In genomic region chr6:10951675-10952282, GRCh38 we compare ENCODE assay signal across 8 cellular contexts.
DNase-seq lines count a peak whose midpoint lies in the region; ATAC-seq and TF ChIP-seq lines count a peak whose summit lies in the region.

No MANE protein-coding gene starts in this region.

- H3K23ac ChIP-seq in H9 (ENCODE audit: insufficient read length, low read depth, low read length): no peak overlapping the region

- no peaks in the 10 kb centered on the region for H3K23me2 ChIP-seq in H9 (ENCODE audit: insufficient read length, low read depth, low read length, poor library complexity, severe bottlenecking)

- H3K4ac ChIP-seq in H9 (ENCODE audit: low read depth, low read length): no peak overlapping the region

- no peak overlapping the region for H4K8ac ChIP-seq in H9 (replicated peaks; ENCODE audit: insufficient read length, low read depth, low read length)

- peaks cover 21% of the 10 kb centered on the region for H3K27me3 Mint-ChIP-seq in H9 (ENCODE audit: low read depth)

- DNase-seq in AG20443 (ENCODE audit: low spot score) (peak; percentile 66), H9 (no peak), Peyer's patch (no peak), fibroblast of mammary gland (ENCODE audit: low read depth) (peak; percentile 64), retina (peak; percentile 43), DMS79 treated with DMSO at 0.1 percent for 48 hours (lab: John Stamatoyannopoulos, UW) (no peak)

- ATAC-seq in GM21447 (IDR thresholded peaks at IDR 0.05; ENCODE audit: unreplicated experiment) (no peak), HG03039 (IDR thresholded peaks at IDR 0.05; ENCODE audit: unreplicated experiment) (no peak)

- no peak overlapping the region for H2AK5ac ChIP-seq in H9 (ENCODE audit: insufficient read length, low read length)

- H3K9ac ChIP-seq in H9 (ENCODE audit: extremely low read depth, insufficient read length, low read length): no peak overlapping the region

- TF ChIP-seq CTCF in H9 (conservative IDR thresholded peaks at IDR 0.05) (peak; percentile 72), Peyer's patch (IDR thresholded peaks at IDR 0.05) (peak in 4 of 6 experiments; percentile 6 to 44 (median 40)), fibroblast of mammary gland (conservative IDR thresholded peaks at IDR 0.05; ENCODE audit: control insufficient read depth, insufficient read depth, low read depth, low read length) (peak; percentile 77)

- no peaks in the 10 kb centered on the region; a peak in 1 of 4 replicates for H3K4me1 Mint-ChIP-seq in H9

- no peaks in the 10 kb centered on the region for H3K4me1 ChIP-seq in H9 (ENCODE audit: insufficient read depth, low read length)
- no peaks in the 10 kb centered on the region for H3K4me1 ChIP-seq in Peyer's patch

- H3K79me2 ChIP-seq in H9 (ENCODE audit: insufficient read depth, low read length): no peaks in the 10 kb centered on the region

- H2BK12ac ChIP-seq in H9 (ENCODE audit: insufficient read length, low read depth, low read length): no peak overlapping the region

- no peak overlapping the region for H4K5ac ChIP-seq in H9 (ENCODE audit: insufficient read length, low read depth, low read length)

- H3K27ac ChIP-seq in H9 (ENCODE audit: insufficient read length, low read depth, low read length) (no peak overlapping the region), Peyer's patch (no peak overlapping the region)

- no peak overlapping the region for H3K4me2 ChIP-seq in H9 (ENCODE audit: insufficient read depth, insufficient read length, low read length)

- no peak overlapping the region for H3K27ac Mint-ChIP-seq in H9

- no peak overlapping the region for H3K4me3 ChIP-seq in Peyer's patch
- H3K4me3 ChIP-seq in fibroblast of mammary gland (ENCODE audit: control insufficient read depth, low read depth, low read length): no peak overlapping the region

- H3K9me3 Mint-ChIP-seq in H9: no peaks in the 10 kb centered on the region

- no peaks in the 10 kb centered on the region for H4K20me1 ChIP-seq in H9 (ENCODE audit: control insufficient read depth, insufficient read depth, insufficient read length)

- H2BK120ac ChIP-seq in H9 (ENCODE audit: low read depth, low read length, poor library complexity, severe bottlenecking): no peak overlapping the region

- no peak overlapping the region for H4K91ac ChIP-seq in H9 (ENCODE audit: insufficient read length, low read depth, low read length)

- no CpG with 5 or more reads among the region's 6 CpGs for WGBS in H9 (ENCODE audit: extremely low coverage, insufficient read length, low lambda C conversion rate)

- H3K36me3 Mint-ChIP-seq in H9 (ENCODE audit: insufficient read depth in 1 of 3, low read depth in 3 of 3): no peaks in the 10 kb centered on the region

- H2AFZ ChIP-seq in H9 (ENCODE audit: low read length): no peak overlapping the region

- no peaks in the 10 kb centered on the region for H3K36me3 ChIP-seq in Peyer's patch

- no peak overlapping the region for H3K18ac ChIP-seq in H9 (ENCODE audit: insufficient read length, low read depth, low read length)

- TF ChIP-seq POLR2A in Peyer's patch (IDR thresholded peaks at IDR 0.05): no peak

- H3K27me3 ChIP-seq in H9 (ENCODE audit: insufficient read depth, low read length): no peaks in the 10 kb centered on the region
- no peaks in the 10 kb centered on the region for H3K27me3 ChIP-seq in Peyer's patch

- H3K4me3 Mint-ChIP-seq in H9: no peak overlapping the region

- H3T11ph ChIP-seq in H9 (ENCODE audit: low read length): no peak overlapping the region

- H2BK5ac ChIP-seq in H9 (ENCODE audit: insufficient read length, low read length): no peak overlapping the region

- H2BK15ac ChIP-seq in H9 (ENCODE audit: low read depth, low read length): no peak overlapping the region

- H3K79me1 ChIP-seq in H9 (ENCODE audit: insufficient read depth, low read depth, low read length, poor library complexity, severe bottlenecking): no peaks in the 10 kb centered on the region

- no peak overlapping the region for H2BK20ac ChIP-seq in H9 (ENCODE audit: low read depth, low read length, poor library complexity, severe bottlenecking)

- no peaks in the 10 kb centered on the region for H3K9me3 ChIP-seq in H9 (ENCODE audit: control insufficient read depth, low read depth, low read length)
- H3K9me3 ChIP-seq in Peyer's patch: no peaks in the 10 kb centered on the region

- no peak overlapping the region for H3K56ac ChIP-seq in H9 (ENCODE audit: insufficient read length, low read depth, low read length)

- no peak overlapping the region for H3K14ac ChIP-seq in H9 (ENCODE audit: insufficient read depth, low read length)

Comparison
In these comparisons a context has a peak if more than half of its experiments do, and no peak if none do; other contexts are left out.
1. DNase-seq: peak in AG20443 (single experiment), fibroblast of mammary gland (single experiment) and retina (single experiment); none in H9 (single experiment), Peyer's patch (0 of 3) and DMS79 treated with DMSO at 0.1 percent for 48 hours (single experiment).
2. Peak in every context shown above with its lines, with median percentiles within 50 percentile points of each other: CTCF ChIP-seq.